Comparison of ENCODE assay signal across 7 cellular contexts in the genomic region with DNA sequence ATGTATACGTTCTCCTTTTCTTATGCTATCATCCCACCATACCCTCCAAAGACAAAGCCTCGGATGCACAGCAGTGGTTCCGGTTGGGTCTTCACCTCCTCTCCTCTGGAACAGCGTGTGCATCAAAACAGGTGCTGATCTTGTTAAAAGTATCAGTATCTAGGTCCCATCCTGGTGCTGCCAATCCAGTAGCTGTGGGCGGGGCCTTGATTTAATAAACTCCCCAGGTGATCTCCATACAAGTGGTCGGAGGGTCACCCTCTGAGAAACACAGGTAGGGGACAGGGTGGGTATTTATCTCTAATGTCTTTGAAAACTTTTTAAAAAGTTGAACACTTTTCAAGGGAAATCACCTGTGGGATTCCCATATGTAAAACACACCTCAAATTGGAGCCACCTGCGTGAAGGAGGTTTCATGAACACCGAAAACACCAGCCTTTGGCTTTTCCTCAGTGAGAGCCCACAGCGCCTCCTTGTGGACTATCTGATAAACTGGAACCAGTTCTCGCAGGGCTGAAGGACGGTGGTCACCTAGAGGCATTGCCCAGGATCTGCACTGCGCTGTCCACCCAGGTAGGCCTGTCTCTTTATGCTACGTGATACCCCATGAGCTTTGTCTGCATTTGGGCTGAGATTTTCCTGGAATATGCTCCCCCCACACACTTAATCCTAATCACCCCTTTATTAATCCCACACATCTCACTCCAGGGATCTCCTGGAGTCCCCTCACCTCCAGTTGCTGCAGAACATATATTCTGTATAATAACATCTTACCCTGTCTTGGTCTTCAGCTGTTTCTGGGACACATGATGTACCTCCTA.
DNase-seq lines count a peak whose midpoint lies in the region; ATAC-seq and TF ChIP-seq lines count a peak whose summit lies in the region.

No MANE protein-coding gene starts in this region.

- no peaks in the 10 kb centered on the region for H3K9me2 ChIP-seq in Karpas-422 (replicated peaks; ENCODE audit: insufficient read depth, low read length)

- H2AFZ ChIP-seq in Karpas-422 (ENCODE audit: low read length) (no peak overlapping the region), fibroblast of lung (ENCODE audit: low read length) (no peak overlapping the region), osteoblast (ENCODE audit: low read length) (no peak overlapping the region)

- H3K36me3 ChIP-seq in Karpas-422 (ENCODE audit: insufficient read depth, low read length) (no peaks in the 10 kb centered on the region), fibroblast of lung (ENCODE audit: control insufficient read depth, insufficient read depth, low read length) (no peaks in the 10 kb centered on the region), osteoblast (ENCODE audit: insufficient read depth, low read length) (no peaks in the 10 kb centered on the region)

- peak; percentile 73 for DNase-seq in DMS53 (lab: John Stamatoyannopoulos, UW)
- DNase-seq in GM19240 (ENCODE audit: insufficient read length, low spot score), result peak; percentile 57
- peak; percentile 81 for DNase-seq in Karpas-422
- peak; percentile 37 to 60 for DNase-seq in fibroblast of lung (ENCODE audit: low read depth in 2 of 2)
- DNase-seq in osteoblast (ENCODE audit: insufficient read length, low spot score, missing footprints), result no peak
- no peak for DNase-seq in middle frontal gyrus (ENCODE audit: extremely low spot score, low spot score)

- TF ChIP-seq CTCF in fibroblast of lung (conservative IDR thresholded peaks at IDR 0.05 in 1 of 2, IDR thresholded peaks at IDR 0.05 in 1 of 2; ENCODE audit: low read depth in 1 of 2, low read length in 2 of 2) (peak; percentile 72 to 87), osteoblast (IDR thresholded peaks at IDR 0.05; ENCODE audit: extremely low read depth, low read depth, low read length) (peak; percentile 90)

- H3K27ac ChIP-seq in Karpas-422 (ENCODE audit: low read length) (no peak overlapping the region), fibroblast of lung (ENCODE audit: insufficient read depth, low read length) (no peak overlapping the region), osteoblast (ENCODE audit: low read depth, low read length) (no peak overlapping the region)

- peak; percentile 92 for ATAC-seq in SK-N-SH treated with all-trans-retinoic acid at 6 μM for 48 hours

- H3K79me2 ChIP-seq in Karpas-422 (ENCODE audit: low read length) (no peaks in the 10 kb centered on the region), fibroblast of lung (ENCODE audit: control insufficient read depth, insufficient read depth, low read length) (no peaks in the 10 kb centered on the region), osteoblast (ENCODE audit: insufficient read depth, low read length) (no peaks in the 10 kb centered on the region)

- H3K4me1 ChIP-seq in Karpas-422 (ENCODE audit: low read length), result no peaks in the 10 kb centered on the region
- H3K4me1 ChIP-seq in fibroblast of lung (ENCODE audit: control insufficient read depth, extremely low read depth, insufficient read depth, low read length), result no peaks in the 10 kb centered on the region
- peaks cover 20% of the 10 kb centered on the region for H3K4me1 ChIP-seq in osteoblast (ENCODE audit: insufficient read depth, low read length)

- H3K4me3 ChIP-seq in Karpas-422 (ENCODE audit: low read length), result no peak overlapping the region
- no peak overlapping the region for H3K4me3 ChIP-seq in fibroblast of lung (replicated peaks in 1 of 4; ENCODE audit: control extremely low read depth in 1 of 4, insufficient read depth in 1 of 4, low read depth in 3 of 4, low read length in 4 of 4)
- H3K4me3 ChIP-seq in osteoblast (ENCODE audit: insufficient read depth, low read length), result no peak overlapping the region

- H4K20me1 ChIP-seq in Karpas-422 (ENCODE audit: insufficient read depth, low read depth, low read length), result no peaks in the 10 kb centered on the region
- no peaks in the 10 kb centered on the region for H4K20me1 ChIP-seq in fibroblast of lung (ENCODE audit: control insufficient read depth, extremely low read depth, insufficient read depth, low read length)
- no peaks in the 10 kb centered on the region for H4K20me1 ChIP-seq in osteoblast (ENCODE audit: insufficient read depth, low read length)

- no peak overlapping the region for H3K4me2 ChIP-seq in Karpas-422 (ENCODE audit: low read depth, low read length, poor library complexity, severe bottlenecking)
- no peak overlapping the region for H3K4me2 ChIP-seq in fibroblast of lung (ENCODE audit: extremely low read depth, insufficient read depth, low read length)
- no peak overlapping the region for H3K4me2 ChIP-seq in osteoblast (ENCODE audit: insufficient read depth, low read length)

- H3K9me3 ChIP-seq in Karpas-422 (ENCODE audit: low read length) (no peaks in the 10 kb centered on the region), fibroblast of lung (ENCODE audit: control insufficient read depth, insufficient read depth, low read depth, low read length) (no peaks in the 10 kb centered on the region), osteoblast (ENCODE audit: low read depth, low read length) (no peaks in the 10 kb centered on the region)

- H3K9ac ChIP-seq in Karpas-422 (ENCODE audit: low read length), result no peak overlapping the region
- no peak overlapping the region for H3K9ac ChIP-seq in fibroblast of lung (ENCODE audit: insufficient read depth, low read length)

- H3K27me3 ChIP-seq in Karpas-422 (ENCODE audit: low read length) (0 out of 2 replicates have a peak, but pooled peaks cover 2% of the 10 kb centered on the region), fibroblast of lung (ENCODE audit: control insufficient read depth, insufficient read depth, low read length) (no peaks in the 10 kb centered on the region), osteoblast (ENCODE audit: insufficient read depth, low read length) (no peaks in the 10 kb centered on the region)

TF ChIP-seq in SK-N-SH treated with all-trans-retinoic acid at 6 μM for 48 hours, 23 proteins besides CTCF, POLR2A, EP300 and RAD21:
- TF ChIP-seq ZNF565 (CRISPR knock-in tag; conservative IDR thresholded peaks at IDR 0.05; ENCODE audit: low read depth), result no peak
- TF ChIP-seq GLIS3 (CRISPR knock-in tag; IDR thresholded peaks at IDR 0.05), result no peak
- TF ChIP-seq, protein P1, sequence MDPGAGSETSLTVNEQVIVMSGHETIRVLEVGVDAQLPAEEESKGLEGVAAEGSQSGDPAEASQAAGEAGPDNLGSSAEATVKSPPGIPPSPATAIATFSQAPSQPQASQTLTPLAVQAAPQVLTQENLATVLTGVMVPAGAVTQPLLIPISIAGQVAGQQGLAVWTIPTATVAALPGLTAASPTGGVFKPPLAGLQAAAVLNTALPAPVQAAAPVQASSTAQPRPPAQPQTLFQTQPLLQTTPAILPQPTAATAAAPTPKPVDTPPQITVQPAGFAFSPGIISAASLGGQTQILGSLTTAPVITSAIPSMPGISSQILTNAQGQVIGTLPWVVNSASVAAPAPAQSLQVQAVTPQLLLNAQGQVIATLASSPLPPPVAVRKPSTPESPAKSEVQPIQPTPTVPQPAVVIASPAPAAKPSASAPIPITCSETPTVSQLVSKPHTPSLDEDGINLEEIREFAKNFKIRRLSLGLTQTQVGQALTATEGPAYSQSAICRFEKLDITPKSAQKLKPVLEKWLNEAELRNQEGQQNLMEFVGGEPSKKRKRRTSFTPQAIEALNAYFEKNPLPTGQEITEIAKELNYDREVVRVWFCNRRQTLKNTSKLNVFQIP (CRISPR knock-in tag; IDR thresholded peaks at IDR 0.05; ENCODE audit: borderline replicate concordance, low read depth), result no peak
- TF ChIP-seq ISL1 (CRISPR knock-in tag; IDR thresholded peaks at IDR 0.05), result no peak
TF ChIP-seq in SK-N-SH treated with all-trans-retinoic acid at 6 μM for 48 hours: peak in this region for 0.

Comparison
In these comparisons a context has a peak if more than half of its experiments do, and no peak if none do; other contexts are left out.
1. DNase-seq: peak in DMS53 (single experiment), GM19240 (single experiment), Karpas-422 (single experiment) and fibroblast of lung (2 of 2); none in osteoblast (single experiment) and middle frontal gyrus (single experiment).